In genomic region chr17:80415626-80416042, GRCh38 we compare ENCODE assay signal across 8 cellular contexts. TPM values are rescaled to one million over a fixed set of nuclear protein-coding genes. Genes with fewer than 3 reads are reported as not detected.
DNase-seq lines count a peak whose midpoint lies in the region; ATAC-seq and TF ChIP-seq lines count a peak whose summit lies in the region.

No MANE protein-coding gene starts in this region.

- H3K79me2 ChIP-seq in DOHH2 (ENCODE audit: control insufficient read depth, low read length), result peaks cover 3% of the 10 kb centered on the region; the same call in 1 of the 2 replicates

- no peak for TF ChIP-seq CTCF in DOHH2 (IDR thresholded peaks at IDR 0.05; ENCODE audit: low read depth, low read length, poor library complexity, severe bottlenecking)
- TF ChIP-seq CTCF in LNCaP clone FGC (IDR thresholded peaks at IDR 0.05; ENCODE audit: control insufficient read depth, extremely low read depth, insufficient read depth), result no peak

- H3K36me3 ChIP-seq in DOHH2 (ENCODE audit: control insufficient read depth, low read length) (no peaks in the 10 kb centered on the region), endocrine pancreas (ENCODE audit: control insufficient read depth, insufficient read depth, low read length) (peaks cover 2% of the 10 kb centered on the region), neuronal stem cell (replicated peaks in 1 of 2; ENCODE audit: control insufficient read depth in 2 of 2, insufficient read depth in 2 of 2, low read length in 2 of 2) (peaks cover 15 to 33% of the 10 kb centered on the region in 2 donors)

- peak overlapping the region; percentile 88 for H3K18ac ChIP-seq in neuronal stem cell (ENCODE audit: low read length)

- no peak overlapping the region for H2BK12ac ChIP-seq in neuronal stem cell (ENCODE audit: low read length)

- peak overlapping the region; percentile 66 for H3K23ac ChIP-seq in neuronal stem cell (ENCODE audit: low read depth, low read length, poor library complexity)

- no peak overlapping the region for H2BK120ac ChIP-seq in neuronal stem cell (ENCODE audit: low read depth, low read length)

- no peaks in the 10 kb centered on the region for H4K20me1 ChIP-seq in DOHH2 (ENCODE audit: control insufficient read depth, insufficient read depth, low read depth, low read length)

- H3K27ac ChIP-seq in DOHH2 (ENCODE audit: low read depth, low read length), result no peak overlapping the region
- H3K27ac ChIP-seq in neuronal stem cell (replicated peaks; ENCODE audit: low read length), result peak overlapping the region; percentile 87

- peak overlapping the region; percentile 100 for H3K4me2 ChIP-seq in DOHH2 (ENCODE audit: low read length)
- H3K4me2 ChIP-seq in neuronal stem cell (ENCODE audit: insufficient read depth, low read length, poor library complexity, severe bottlenecking), result peak overlapping the region; percentile 99

- no peak for ATAC-seq in GM19455 (IDR thresholded peaks at IDR 0.05; ENCODE audit: unreplicated experiment)

- DNase-seq in LNCaP clone FGC (ENCODE audit: low read depth) (no peak), neuronal stem cell (ENCODE audit: low spot score) (no peak), NCI-H510A (lab: John Stamatoyannopoulos, UW) (no peak), GM19238 (ENCODE audit: insufficient read length, low spot score) (no peak), AG20443 (ENCODE audit: low spot score) (no peak)

- no peak overlapping the region for H4K91ac ChIP-seq in neuronal stem cell (ENCODE audit: low read depth, low read length, poor library complexity)

- H3K9ac ChIP-seq in endocrine pancreas (ENCODE audit: control insufficient read depth, insufficient read depth, low read length) (peak overlapping the region; percentile 75), neuronal stem cell (ENCODE audit: low read depth, low read length, poor library complexity) (peak overlapping the region; percentile 98)

- H3K9me2 ChIP-seq in DOHH2 (replicated peaks; ENCODE audit: control insufficient read depth, low read length), result no peaks in the 10 kb centered on the region

- peak overlapping the region; percentile 99 for H3K4me3 ChIP-seq in DOHH2 (ENCODE audit: low read length)
- peak overlapping the region; percentile 75 for H3K4me3 ChIP-seq in LNCaP clone FGC (ENCODE audit: low read depth, low read length)
- H3K4me3 ChIP-seq in endocrine pancreas (ENCODE audit: control insufficient read depth, insufficient read depth, low read length), result no peak overlapping the region
- H3K4me3 ChIP-seq in neuronal stem cell (ENCODE audit: low read length in 2 of 2), result peak overlapping the region; percentile 87 to 98

- no peaks in the 10 kb centered on the region for H3F3A ChIP-seq in DOHH2 (ENCODE audit: control insufficient read depth, insufficient read depth)

- H3K79me1 ChIP-seq in neuronal stem cell (ENCODE audit: low read depth, low read length), result peaks cover 7% of the 10 kb centered on the region

- H3K4ac ChIP-seq in neuronal stem cell (ENCODE audit: low read length), result no peak overlapping the region

- peak overlapping the region; percentile 99 for H2BK5ac ChIP-seq in neuronal stem cell (ENCODE audit: low read length)

- WGBS in neuronal stem cell (ENCODE audit: extremely low coverage in 2 of 2, insufficient read length in 2 of 2, insufficient replicate concordance in 1 of 2), 2 donors, result no CpG with 5 or more reads among the region's 36 CpGs

- H2AFZ ChIP-seq in neuronal stem cell (ENCODE audit: low read length), result peak overlapping the region; percentile 100

- H3K27me3 ChIP-seq in DOHH2 (ENCODE audit: control insufficient read depth, low read length), result peaks cover 21% of the 10 kb centered on the region
- H3K27me3 ChIP-seq in endocrine pancreas (ENCODE audit: control insufficient read depth, insufficient read depth, low read length), result no peaks in the 10 kb centered on the region
- peaks cover 0 to 12% (median 0%) of the 10 kb centered on the region in 3 experiments for H3K27me3 ChIP-seq in neuronal stem cell (ENCODE audit: control insufficient read depth in 3 of 3, insufficient read depth in 3 of 3, low read depth in 1 of 3, low read length in 3 of 3)

- H3K9me3 ChIP-seq in DOHH2 (ENCODE audit: control insufficient read depth, insufficient read depth, low read length), result no peaks in the 10 kb centered on the region
- no peaks in the 10 kb centered on the region for H3K9me3 ChIP-seq in endocrine pancreas (ENCODE audit: control insufficient read depth, low read length)
- no peaks in the 10 kb centered on the region for H3K9me3 ChIP-seq in neuronal stem cell (replicated peaks in 1 of 2; ENCODE audit: control insufficient read depth in 2 of 2, insufficient read depth in 1 of 2, low read depth in 1 of 2, low read length in 2 of 2)

- no peak overlapping the region for H4K8ac ChIP-seq in neuronal stem cell (ENCODE audit: low read depth, low read length)

- H3K4me1 ChIP-seq in DOHH2 (ENCODE audit: control insufficient read depth, low read length), result peaks cover 16% of the 10 kb centered on the region
- H3K4me1 ChIP-seq in endocrine pancreas (ENCODE audit: control insufficient read depth, insufficient read depth, low read length), result no peaks in the 10 kb centered on the region
- peaks cover 4 to 7% of the 10 kb centered on the region in 2 donors for H3K4me1 ChIP-seq in neuronal stem cell (ENCODE audit: control insufficient read depth in 2 of 2, insufficient read depth in 1 of 2, low read depth in 1 of 2, low read length in 2 of 2)

- H3K14ac ChIP-seq in neuronal stem cell (ENCODE audit: low read length), result no peak overlapping the region

- H2BK15ac ChIP-seq in neuronal stem cell (ENCODE audit: low read length), result no peak overlapping the region

- H2AK5ac ChIP-seq in neuronal stem cell (ENCODE audit: low read depth, low read length), result no peak overlapping the region

RNA-seq across cellular contexts. Expression of gene ENDOV, which starts 0.7 kb away (rescaled TPM):
- 24.9 TPM for polyA plus RNA-seq in neuronal stem cell (2013, experiment 1 of 2)
- polyA plus RNA-seq in neuronal stem cell (2013, experiment 2 of 2), result 22.9 TPM
